Comparison of ENCODE assay signal across 1 cellular context in the genomic region with DNA sequence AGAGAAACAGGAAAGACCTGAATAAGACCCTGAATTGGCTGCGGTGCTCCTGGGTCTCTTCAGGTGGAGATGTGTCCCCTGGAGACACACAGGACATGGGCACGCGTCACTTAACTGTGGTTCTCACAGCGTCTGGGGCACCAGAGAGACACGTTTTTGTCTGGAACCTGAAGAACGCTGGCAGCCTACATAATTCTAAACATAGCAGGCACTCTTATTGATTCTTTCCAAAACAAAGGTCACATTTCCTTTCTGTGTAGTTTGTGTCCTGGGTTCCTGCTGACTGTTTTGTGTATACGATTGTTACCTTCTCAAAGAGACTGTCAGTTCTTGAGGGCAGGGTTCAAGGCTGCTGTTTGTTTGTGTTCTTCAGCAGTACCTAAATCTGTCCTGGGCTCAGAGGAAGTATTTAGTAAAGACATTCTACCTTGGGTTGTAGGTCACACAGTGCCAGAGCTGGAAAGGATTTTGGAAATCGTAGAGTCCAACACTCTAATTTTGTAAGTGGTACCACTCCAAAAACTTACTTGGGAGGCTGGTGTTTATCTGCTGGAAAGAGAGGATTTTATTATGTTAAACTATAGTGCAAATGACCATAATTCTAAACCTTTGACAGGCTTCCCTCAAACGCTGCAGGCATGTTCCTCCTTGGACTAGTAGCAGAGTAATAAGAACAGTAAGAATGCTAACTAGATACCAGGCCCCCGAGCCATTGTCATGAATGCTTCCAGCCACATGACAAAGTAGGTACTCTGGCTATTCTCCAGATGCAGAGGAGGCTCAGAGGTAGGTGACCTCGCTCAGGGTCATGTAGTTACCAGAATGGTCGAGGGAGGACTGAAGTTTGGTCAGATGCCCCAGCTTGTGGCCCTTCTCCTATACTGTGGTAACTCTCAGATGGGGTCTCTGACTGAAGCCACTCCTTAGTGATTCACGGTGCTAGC.
TF ChIP-seq lines count a peak whose summit lies in the region.

No MANE protein-coding gene starts in this region.

TF ChIP-seq in HepG2, 621 proteins besides CTCF, POLR2A, EP300 and RAD21 (continued from another document and continues in another):
- TF ChIP-seq, protein P1, sequence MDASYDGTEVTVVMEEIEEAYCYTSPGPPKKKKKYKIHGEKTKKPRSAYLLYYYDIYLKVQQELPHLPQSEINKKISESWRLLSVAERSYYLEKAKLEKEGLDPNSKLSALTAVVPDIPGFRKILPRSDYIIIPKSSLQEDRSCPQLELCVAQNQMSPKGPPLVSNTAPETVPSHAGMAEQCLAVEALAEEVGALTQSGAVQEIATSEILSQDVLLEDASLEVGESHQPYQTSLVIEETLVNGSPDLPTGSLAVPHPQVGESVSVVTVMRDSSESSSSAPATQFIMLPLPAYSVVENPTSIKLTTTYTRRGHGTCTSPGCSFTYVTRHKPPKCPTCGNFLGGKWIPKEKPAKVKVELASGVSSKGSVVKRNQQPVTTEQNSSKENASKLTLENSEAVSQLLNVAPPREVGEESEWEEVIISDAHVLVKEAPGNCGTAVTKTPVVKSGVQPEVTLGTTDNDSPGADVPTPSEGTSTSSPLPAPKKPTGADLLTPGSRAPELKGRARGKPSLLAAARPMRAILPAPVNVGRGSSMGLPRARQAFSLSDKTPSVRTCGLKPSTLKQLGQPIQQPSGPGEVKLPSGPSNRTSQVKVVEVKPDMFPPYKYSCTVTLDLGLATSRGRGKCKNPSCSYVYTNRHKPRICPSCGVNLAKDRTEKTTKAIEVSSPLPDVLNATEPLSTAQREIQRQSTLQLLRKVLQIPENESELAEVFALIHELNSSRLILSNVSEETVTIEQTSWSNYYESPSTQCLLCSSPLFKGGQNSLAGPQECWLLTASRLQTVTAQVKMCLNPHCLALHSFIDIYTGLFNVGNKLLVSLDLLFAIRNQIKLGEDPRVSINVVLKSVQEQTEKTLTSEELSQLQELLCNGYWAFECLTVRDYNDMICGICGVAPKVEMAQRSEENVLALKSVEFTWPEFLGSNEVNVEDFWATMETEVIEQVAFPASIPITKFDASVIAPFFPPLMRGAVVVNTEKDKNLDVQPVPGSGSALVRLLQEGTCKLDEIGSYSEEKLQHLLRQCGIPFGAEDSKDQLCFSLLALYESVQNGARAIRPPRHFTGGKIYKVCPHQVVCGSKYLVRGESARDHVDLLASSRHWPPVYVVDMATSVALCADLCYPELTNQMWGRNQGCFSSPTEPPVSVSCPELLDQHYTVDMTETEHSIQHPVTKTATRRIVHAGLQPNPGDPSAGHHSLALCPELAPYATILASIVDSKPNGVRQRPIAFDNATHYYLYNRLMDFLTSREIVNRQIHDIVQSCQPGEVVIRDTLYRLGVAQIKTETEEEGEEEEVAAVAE (CRISPR knock-in tag; IDR thresholded peaks at IDR 0.05; ENCODE audit: borderline replicate concordance), result peak; percentile 62; the same call in 1 of the 2 replicates
- peak; percentile 86; the same call in 1 of the 2 replicates for TF ChIP-seq ELF3 (CRISPR knock-in tag; IDR thresholded peaks at IDR 0.05)
- no peak for TF ChIP-seq FIP1L1 (IDR thresholded peaks at IDR 0.05; ENCODE audit: borderline replicate concordance, insufficient read depth, low read depth, low read length)
- no peak for TF ChIP-seq ZBTB38 (CRISPR knock-in tag; IDR thresholded peaks at IDR 0.05)
- TF ChIP-seq ZMYM4 (CRISPR knock-in tag; IDR thresholded peaks at IDR 0.05), result peak; percentile 68; the same call in 1 of the 2 replicates
- TF ChIP-seq, protein P2, sequence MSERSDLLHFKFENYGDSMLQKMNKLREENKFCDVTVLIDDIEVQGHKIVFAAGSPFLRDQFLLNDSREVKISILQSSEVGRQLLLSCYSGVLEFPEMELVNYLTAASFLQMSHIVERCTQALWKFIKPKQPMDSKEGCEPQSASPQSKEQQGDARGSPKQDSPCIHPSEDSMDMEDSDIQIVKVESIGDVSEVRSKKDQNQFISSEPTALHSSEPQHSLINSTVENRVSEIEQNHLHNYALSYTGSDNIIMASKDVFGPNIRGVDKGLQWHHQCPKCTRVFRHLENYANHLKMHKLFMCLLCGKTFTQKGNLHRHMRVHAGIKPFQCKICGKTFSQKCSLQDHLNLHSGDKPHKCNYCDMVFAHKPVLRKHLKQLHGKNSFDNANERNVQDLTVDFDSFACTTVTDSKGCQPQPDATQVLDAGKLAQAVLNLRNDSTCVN (CRISPR knock-in tag; IDR thresholded peaks at IDR 0.05; ENCODE audit: borderline replicate concordance), result peak; percentile 81; the same call in 1 of the 2 replicates
- peak; percentile 33; the same call in 1 of the 2 replicates for TF ChIP-seq SIX4 (CRISPR knock-in tag; IDR thresholded peaks at IDR 0.05)
- TF ChIP-seq ZNF180 (CRISPR knock-in tag; IDR thresholded peaks at IDR 0.05; ENCODE audit: borderline replicate concordance, low read depth), result no peak
- peak; percentile 84; the same call in 1 of the 2 replicates for TF ChIP-seq ZNF124 (CRISPR knock-in tag; IDR thresholded peaks at IDR 0.05)
- peak; percentile 96 for TF ChIP-seq RCOR2 (CRISPR knock-in tag; IDR thresholded peaks at IDR 0.05)
- TF ChIP-seq, protein P3, sequence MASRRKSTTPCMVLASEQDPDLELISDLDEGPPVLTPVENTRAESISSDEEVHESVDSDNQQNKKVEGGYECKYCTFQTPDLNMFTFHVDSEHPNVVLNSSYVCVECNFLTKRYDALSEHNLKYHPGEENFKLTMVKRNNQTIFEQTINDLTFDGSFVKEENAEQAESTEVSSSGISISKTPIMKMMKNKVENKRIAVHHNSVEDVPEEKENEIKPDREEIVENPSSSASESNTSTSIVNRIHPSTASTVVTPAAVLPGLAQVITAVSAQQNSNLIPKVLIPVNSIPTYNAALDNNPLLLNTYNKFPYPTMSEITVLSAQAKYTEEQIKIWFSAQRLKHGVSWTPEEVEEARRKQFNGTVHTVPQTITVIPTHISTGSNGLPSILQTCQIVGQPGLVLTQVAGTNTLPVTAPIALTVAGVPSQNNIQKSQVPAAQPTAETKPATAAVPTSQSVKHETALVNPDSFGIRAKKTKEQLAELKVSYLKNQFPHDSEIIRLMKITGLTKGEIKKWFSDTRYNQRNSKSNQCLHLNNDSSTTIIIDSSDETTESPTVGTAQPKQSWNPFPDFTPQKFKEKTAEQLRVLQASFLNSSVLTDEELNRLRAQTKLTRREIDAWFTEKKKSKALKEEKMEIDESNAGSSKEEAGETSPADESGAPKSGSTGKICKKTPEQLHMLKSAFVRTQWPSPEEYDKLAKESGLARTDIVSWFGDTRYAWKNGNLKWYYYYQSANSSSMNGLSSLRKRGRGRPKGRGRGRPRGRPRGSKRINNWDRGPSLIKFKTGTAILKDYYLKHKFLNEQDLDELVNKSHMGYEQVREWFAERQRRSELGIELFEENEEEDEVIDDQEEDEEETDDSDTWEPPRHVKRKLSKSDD (CRISPR knock-in tag; IDR thresholded peaks at IDR 0.05; ENCODE audit: low read depth), result no peak
- TF ChIP-seq, protein P4, sequence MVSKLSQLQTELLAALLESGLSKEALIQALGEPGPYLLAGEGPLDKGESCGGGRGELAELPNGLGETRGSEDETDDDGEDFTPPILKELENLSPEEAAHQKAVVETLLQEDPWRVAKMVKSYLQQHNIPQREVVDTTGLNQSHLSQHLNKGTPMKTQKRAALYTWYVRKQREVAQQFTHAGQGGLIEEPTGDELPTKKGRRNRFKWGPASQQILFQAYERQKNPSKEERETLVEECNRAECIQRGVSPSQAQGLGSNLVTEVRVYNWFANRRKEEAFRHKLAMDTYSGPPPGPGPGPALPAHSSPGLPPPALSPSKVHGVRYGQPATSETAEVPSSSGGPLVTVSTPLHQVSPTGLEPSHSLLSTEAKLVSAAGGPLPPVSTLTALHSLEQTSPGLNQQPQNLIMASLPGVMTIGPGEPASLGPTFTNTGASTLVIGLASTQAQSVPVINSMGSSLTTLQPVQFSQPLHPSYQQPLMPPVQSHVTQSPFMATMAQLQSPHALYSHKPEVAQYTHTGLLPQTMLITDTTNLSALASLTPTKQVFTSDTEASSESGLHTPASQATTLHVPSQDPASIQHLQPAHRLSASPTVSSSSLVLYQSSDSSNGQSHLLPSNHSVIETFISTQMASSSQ (IDR thresholded peaks at IDR 0.05; ENCODE audit: low read depth), result peak; percentile 9; the same call in 1 of the 2 replicates
- TF ChIP-seq, protein P4 (CRISPR knock-in tag; IDR thresholded peaks at IDR 0.05; ENCODE audit: borderline replicate concordance), result no peak
- peak; percentile 67 for TF ChIP-seq TCF7 (IDR thresholded peaks at IDR 0.05; ENCODE audit: low read depth)
- TF ChIP-seq HOXA5 (CRISPR knock-in tag; IDR thresholded peaks at IDR 0.05), result peak; percentile 39; the same call in 1 of the 2 replicates
- TF ChIP-seq, protein P5, sequence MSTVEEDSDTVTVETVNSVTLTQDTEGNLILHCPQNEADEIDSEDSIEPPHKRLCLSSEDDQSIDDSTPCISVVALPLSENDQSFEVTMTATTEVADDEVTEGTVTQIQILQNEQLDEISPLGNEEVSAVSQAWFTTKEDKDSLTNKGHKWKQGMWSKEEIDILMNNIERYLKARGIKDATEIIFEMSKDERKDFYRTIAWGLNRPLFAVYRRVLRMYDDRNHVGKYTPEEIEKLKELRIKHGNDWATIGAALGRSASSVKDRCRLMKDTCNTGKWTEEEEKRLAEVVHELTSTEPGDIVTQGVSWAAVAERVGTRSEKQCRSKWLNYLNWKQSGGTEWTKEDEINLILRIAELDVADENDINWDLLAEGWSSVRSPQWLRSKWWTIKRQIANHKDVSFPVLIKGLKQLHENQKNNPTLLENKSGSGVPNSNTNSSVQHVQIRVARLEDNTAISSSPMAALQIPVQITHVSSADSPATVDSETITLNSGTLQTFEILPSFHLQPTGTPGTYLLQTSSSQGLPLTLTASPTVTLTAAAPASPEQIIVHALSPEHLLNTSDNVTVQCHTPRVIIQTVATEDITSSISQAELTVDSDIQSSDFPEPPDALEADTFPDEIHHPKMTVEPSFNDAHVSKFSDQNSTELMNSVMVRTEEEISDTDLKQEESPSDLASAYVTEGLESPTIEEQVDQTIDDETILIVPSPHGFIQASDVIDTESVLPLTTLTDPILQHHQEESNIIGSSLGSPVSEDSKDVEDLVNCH (CRISPR knock-in tag; IDR thresholded peaks at IDR 0.05), result no peak
- TF ChIP-seq TOE1 (CRISPR knock-in tag; IDR thresholded peaks at IDR 0.05), result 0 out of 2 replicates have a peak, but pooled peaks have one; percentile 23
- TF ChIP-seq, protein P6, sequence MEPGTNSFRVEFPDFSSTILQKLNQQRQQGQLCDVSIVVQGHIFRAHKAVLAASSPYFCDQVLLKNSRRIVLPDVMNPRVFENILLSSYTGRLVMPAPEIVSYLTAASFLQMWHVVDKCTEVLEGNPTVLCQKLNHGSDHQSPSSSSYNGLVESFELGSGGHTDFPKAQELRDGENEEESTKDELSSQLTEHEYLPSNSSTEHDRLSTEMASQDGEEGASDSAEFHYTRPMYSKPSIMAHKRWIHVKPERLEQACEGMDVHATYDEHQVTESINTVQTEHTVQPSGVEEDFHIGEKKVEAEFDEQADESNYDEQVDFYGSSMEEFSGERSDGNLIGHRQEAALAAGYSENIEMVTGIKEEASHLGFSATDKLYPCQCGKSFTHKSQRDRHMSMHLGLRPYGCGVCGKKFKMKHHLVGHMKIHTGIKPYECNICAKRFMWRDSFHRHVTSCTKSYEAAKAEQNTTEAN (CRISPR knock-in tag; conservative IDR thresholded peaks at IDR 0.05), result 0 out of 2 replicates have a peak, but pooled peaks have one; percentile 41
- TF ChIP-seq JUND (CRISPR knock-in tag; IDR thresholded peaks at IDR 0.05), result peak; percentile 30; the same call in 1 of the 2 replicates
- TF ChIP-seq ZNF143 (CRISPR knock-in tag; IDR thresholded peaks at IDR 0.05), result no peak
- TF ChIP-seq POLR2AphosphoS2 (IDR thresholded peaks at IDR 0.05; ENCODE audit: low read depth, low read length), result no peak
- TF ChIP-seq HNRNPL (IDR thresholded peaks at IDR 0.05; ENCODE audit: low read depth, low read length), result no peak
- TF ChIP-seq, protein P7, sequence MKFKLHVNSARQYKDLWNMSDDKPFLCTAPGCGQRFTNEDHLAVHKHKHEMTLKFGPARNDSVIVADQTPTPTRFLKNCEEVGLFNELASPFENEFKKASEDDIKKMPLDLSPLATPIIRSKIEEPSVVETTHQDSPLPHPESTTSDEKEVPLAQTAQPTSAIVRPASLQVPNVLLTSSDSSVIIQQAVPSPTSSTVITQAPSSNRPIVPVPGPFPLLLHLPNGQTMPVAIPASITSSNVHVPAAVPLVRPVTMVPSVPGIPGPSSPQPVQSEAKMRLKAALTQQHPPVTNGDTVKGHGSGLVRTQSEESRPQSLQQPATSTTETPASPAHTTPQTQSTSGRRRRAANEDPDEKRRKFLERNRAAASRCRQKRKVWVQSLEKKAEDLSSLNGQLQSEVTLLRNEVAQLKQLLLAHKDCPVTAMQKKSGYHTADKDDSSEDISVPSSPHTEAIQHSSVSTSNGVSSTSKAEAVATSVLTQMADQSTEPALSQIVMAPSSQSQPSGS (CRISPR knock-in tag; IDR thresholded peaks at IDR 0.05), result peak; percentile 43; the same call in 1 of the 2 replicates
- TF ChIP-seq SIX1 (CRISPR knock-in tag; IDR thresholded peaks at IDR 0.05; ENCODE audit: borderline replicate concordance), result peak; percentile 66; the same call in 1 of the 2 replicates
- peak; percentile 77 for TF ChIP-seq ZNF792 (CRISPR knock-in tag; IDR thresholded peaks at IDR 0.05)
- peak; percentile 63; the same call in 1 of the 2 replicates for TF ChIP-seq ZNF670 (CRISPR knock-in tag; IDR thresholded peaks at IDR 0.05; ENCODE audit: borderline replicate concordance)
